ENCODE assay signal across 22 cellular contexts in genomic region chr4:105283501-105283900, GRCh38.
A peak's percentile ranks its signal among the peaks of the same experiment; 100 is the strongest.
DNase-seq lines count a peak whose midpoint lies in the region; ATAC-seq, FAIRE-seq and TF ChIP-seq lines count a peak whose summit lies in the region.
"Had no signal": no experiment of that assay in that cellular context is flagged by ENCODE, and none has a peak within 500 bp of the region (broad histone marks: within the 10 kb centered on the region; RNA-seq: fewer than 3 reads in every experiment).

No MANE protein-coding gene starts in this region.

- H3K4me3 ChIP-seq in adipocyte (ENCODE audit: low read length) (no peak overlapping the region), heart left ventricle (no peak overlapping the region)
- H3K4me3 ChIP-seq: A549; BLaER1 treated with 17β-estradiol and CSF1 and Interleukin-3, amounts not matched to agents 10 nM and 100 nM; MG63 had no signal

- H3K36me3 ChIP-seq in adipocyte (ENCODE audit: control insufficient read depth, insufficient read depth, low read length, severe bottlenecking), result no peaks in the 10 kb centered on the region
- no peaks in the 10 kb centered on the region for H3K36me3 ChIP-seq in heart left ventricle
- H3K36me3 ChIP-seq: MG63 had no signal

- H3K9ac ChIP-seq in adipocyte (ENCODE audit: low read length), result no peak overlapping the region
- H3K9ac ChIP-seq: BLaER1 treated with 17β-estradiol and CSF1 and Interleukin-3, amounts not matched to agents 10 nM and 100 nM had no signal

- TF ChIP-seq POLR2A in GM12892 (IDR thresholded peaks at IDR 0.05; ENCODE audit: low read depth, low read length) (no peak), heart left ventricle (IDR thresholded peaks at IDR 0.05) (no peak)

- WGBS in heart left ventricle, 4 donors, result 95 to 98% (median 96%) methylated on average over 1 of the region's 1 CpG

- H3K4me1 ChIP-seq in adipocyte (ENCODE audit: control insufficient read depth, insufficient read depth, low read length) (peaks cover 6% of the 10 kb centered on the region), foreskin keratinocyte (no peaks in the 10 kb centered on the region), heart left ventricle (peaks cover 0 to 6% (median 0%) of the 10 kb centered on the region in 12 donors)
- H3K4me1 ChIP-seq: A549 had no signal

- ATAC-seq in foreskin keratinocyte (no peak), heart left ventricle (no peak)
- ATAC-seq: A549; CD8-positive, alpha-beta T cell; Panc1 had no signal

- intact Hi-C loops in heart left ventricle (cut with DNase I), result no loop called here

- H3K9me3 ChIP-seq in adipocyte (ENCODE audit: control insufficient read depth, low read length) (peaks cover 7% of the 10 kb centered on the region), heart left ventricle (peaks cover 0 to 26% (median 9%) of the 10 kb centered on the region in 12 donors)
- H3K9me3 ChIP-seq: A549, MG63 had no signal

- TF ChIP-seq CTCF in foreskin keratinocyte (conservative IDR thresholded peaks at IDR 0.05) (no peak), heart left ventricle (IDR thresholded peaks at IDR 0.05) (no peak)

- H3K27ac ChIP-seq in foreskin keratinocyte (no peak overlapping the region), heart left ventricle (no peak overlapping the region)
- H3K27ac ChIP-seq: A549; BLaER1 treated with 17β-estradiol and CSF1 and Interleukin-3, amounts not matched to agents 10 nM and 100 nM; HL-60 had no signal

- no peaks in the 10 kb centered on the region for H3K27me3 ChIP-seq in adipocyte (replicated peaks; ENCODE audit: control insufficient read depth, insufficient read depth, low read length)
- no peaks in the 10 kb centered on the region for H3K27me3 ChIP-seq in foreskin keratinocyte
- no peaks in the 10 kb centered on the region for H3K27me3 ChIP-seq in heart left ventricle
- H3K27me3 ChIP-seq: BLaER1 treated with 17β-estradiol and CSF1 and Interleukin-3, amounts not matched to agents 10 nM and 100 nM; MG63 had no signal

- DNase-seq in GM18507 (ENCODE audit: extremely low spot score, insufficient read length, low read depth), result no peak
- DNase-seq in adipocyte (ENCODE audit: low read depth), result peak; percentile 22
- peak; percentile 2 for DNase-seq in dermis blood vessel endothelial cell
- DNase-seq in iris pigment epithelial cell (ENCODE audit: low read depth), result peak; percentile 10
- DNase-seq in GM03348 (ENCODE audit: low spot score), result no peak
- DNase-seq in GM12892 (ENCODE audit: insufficient read length), result no peak
- DNase-seq in foreskin keratinocyte, result no peak
- no peak for DNase-seq in heart left ventricle
- DNase-seq: Calu3; CD8-positive, alpha-beta T cell; EL; MG63; NCI-H1048; NCI-H1436 treated with DMSO at 0.1 percent for 48 hours; NCI-H2029 treated with DMSO at 0.1 percent for 48 hours; NCI-H2171; NCI-H526 treated with DMSO at 0.1 percent for 48 hours had no signal

- peak; percentile 18 for FAIRE-seq in GM18507 (lab: Jason Lieb, UNC)
- FAIRE-seq in GM12892 (lab: Jason Lieb, UNC), result no peak
- FAIRE-seq: A549, H54 had no signal

Comparison
In these comparisons a context has a peak if more than half of its experiments do, and no peak if none do; other contexts are left out.
1. DNase-seq: peak in adipocyte (single experiment), dermis blood vessel endothelial cell (single experiment) and iris pigment epithelial cell (single experiment); none in GM18507 (single experiment), GM03348 (single experiment), GM12892 (single experiment), foreskin keratinocyte (0 of 2) and heart left ventricle (0 of 5).